In the genomic region with DNA sequence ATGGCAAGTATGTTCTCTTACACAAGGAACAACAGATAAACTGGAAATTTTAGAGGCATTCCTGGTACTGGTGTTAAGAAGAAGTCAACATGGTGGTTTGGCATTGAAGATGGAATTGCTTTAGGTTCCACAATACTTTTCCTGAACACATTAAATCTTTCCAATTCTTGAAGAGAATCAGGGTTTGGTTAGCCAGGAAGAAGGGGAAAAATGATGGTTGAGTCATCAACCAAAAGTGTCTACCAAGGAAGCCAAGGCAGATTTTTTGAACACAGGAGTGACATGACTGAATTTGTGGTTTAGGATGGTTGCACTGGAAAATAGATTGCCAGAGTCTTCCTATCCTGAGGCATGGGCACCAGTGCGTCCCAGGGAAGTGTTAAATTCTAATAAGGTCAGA, we compare ENCODE assay signal across 17 cellular contexts.
DNase-seq lines count a peak whose midpoint lies in the region; ATAC-seq and TF ChIP-seq lines count a peak whose summit lies in the region.
"Had no signal": no experiment of that assay in that cellular context is flagged by ENCODE, and none has a peak within 500 bp of the region (broad histone marks: within the 10 kb centered on the region; RNA-seq: fewer than 3 reads in every experiment).

No MANE protein-coding gene starts in this region.

- POLR2A ChIA-PET in PC-3 (lab: Charles Lee; ENCODE audit: unreplicated experiment), result no interaction called here
- POLR2A ChIA-PET in PC-9 (lab: Charles Lee; ENCODE audit: unreplicated experiment), result no interaction called here

- H3K27me3 ChIP-seq in PC-3 (ENCODE audit: low read length) (no peaks in the 10 kb centered on the region), PC-9 (ENCODE audit: insufficient read depth, low read depth) (no peaks in the 10 kb centered on the region)
- H3K27me3 ChIP-seq: BLaER1 treated with 17β-estradiol and CSF1 and Interleukin-3, amounts not matched to agents 10 nM and 100 nM had no signal

- H3K9me2 ChIP-seq in PC-3 (replicated peaks; ENCODE audit: low read length) (no peaks in the 10 kb centered on the region), PC-9 (ENCODE audit: insufficient read depth) (no peaks in the 10 kb centered on the region)

- no peaks in the 10 kb centered on the region for H3K9me3 ChIP-seq in PC-3 (ENCODE audit: low read length)
- no peaks in the 10 kb centered on the region for H3K9me3 ChIP-seq in PC-9 (ENCODE audit: insufficient read depth, low read depth)

- H4K20me1 ChIP-seq in PC-3 (ENCODE audit: low read length), result no peaks in the 10 kb centered on the region
- no peaks in the 10 kb centered on the region for H4K20me1 ChIP-seq in PC-9 (ENCODE audit: insufficient read depth)
- H4K20me1 ChIP-seq: BLaER1 treated with 17β-estradiol and CSF1 and Interleukin-3, amounts not matched to agents 10 nM and 100 nM had no signal

- no peak overlapping the region for H3K9ac ChIP-seq in PC-3 (ENCODE audit: low read length)
- H3K9ac ChIP-seq: BLaER1 treated with 17β-estradiol and CSF1 and Interleukin-3, amounts not matched to agents 10 nM and 100 nM had no signal

- H3F3A ChIP-seq in PC-3 (ENCODE audit: low read length, unreplicated experiment), result no peaks in the 10 kb centered on the region
- H3F3A ChIP-seq in PC-9 (ENCODE audit: insufficient read depth, low read depth), result no peaks in the 10 kb centered on the region

- no peaks in the 10 kb centered on the region for H3K36me3 ChIP-seq in PC-3 (ENCODE audit: low read depth, low read length)
- no peaks in the 10 kb centered on the region for H3K36me3 ChIP-seq in PC-9 (ENCODE audit: low read depth)
- H3K36me3 ChIP-seq: BLaER1 treated with 17β-estradiol and CSF1 and Interleukin-3, amounts not matched to agents 10 nM and 100 nM had no signal

- no peak overlapping the region for H3K27ac ChIP-seq in PC-3 (ENCODE audit: low read length)
- H3K27ac ChIP-seq in PC-9, result no peak overlapping the region
- H3K27ac ChIP-seq: BLaER1 treated with 17β-estradiol and CSF1 and Interleukin-3, amounts not matched to agents 10 nM and 100 nM; HL-60 had no signal

- intact Hi-C loops in PC-3 (cut with micrococcal nuclease), result no loop called here
- intact Hi-C loops in PC-9 (cut with micrococcal nuclease; ENCODE audit: unreplicated experiment), result no loop called here

- CTCF ChIA-PET in PC-3 (lab: Charles Lee) (no interaction called here), PC-9 (lab: Charles Lee) (no interaction called here)

- H3K4me2 ChIP-seq in PC-3 (ENCODE audit: low read length) (no peak overlapping the region), PC-9 (no peak overlapping the region)
- H3K4me2 ChIP-seq: BLaER1 treated with 17β-estradiol and CSF1 and Interleukin-3, amounts not matched to agents 10 nM and 100 nM had no signal

- H2AFZ ChIP-seq in PC-3 (ENCODE audit: low read length) (no peak overlapping the region), PC-9 (no peak overlapping the region)

- H3K4me1 ChIP-seq in PC-3 (ENCODE audit: insufficient read depth, low read length) (no peaks in the 10 kb centered on the region), PC-9 (replicated peaks; ENCODE audit: insufficient read depth) (no peaks in the 10 kb centered on the region)
- H3K4me1 ChIP-seq: BLaER1 treated with 17β-estradiol and CSF1 and Interleukin-3, amounts not matched to agents 10 nM and 100 nM had no signal

- BruUV-seq in PC-3 (replicated peaks; lab: Mats Ljungman, UMichigan) (no TSS peak), PC-9 (replicated peaks; lab: Mats Ljungman, UMichigan) (no TSS peak)

- TF ChIP-seq CTCF in AG10803 (conservative IDR thresholded peaks at IDR 0.05; ENCODE audit: low read length) (no peak), PC-3 (conservative IDR thresholded peaks at IDR 0.05; ENCODE audit: low read depth, low read length) (no peak), PC-9 (conservative IDR thresholded peaks at IDR 0.05) (no peak)

- ATAC-seq in PC-3, result no peak
- no peak for ATAC-seq in HG02973 (IDR thresholded peaks at IDR 0.05; ENCODE audit: unreplicated experiment)
- ATAC-seq: CD8-positive, alpha-beta T cell had no signal

- DNase-seq in AG10803 (ENCODE audit: low read depth), result peak; percentile 3
- peak; percentile 4 for DNase-seq in PC-3
- DNase-seq in astrocyte of the hippocampus (ENCODE audit: low read depth, low spot score), result peak; percentile 61
- peak; percentile 64 for DNase-seq in renal cortical epithelial cell (ENCODE audit: low read depth)
- DNase-seq in PC-9, result no peak
- DNase-seq in UCSD-AML1 (lab: John Stamatoyannopoulos, UW; ENCODE audit: unreplicated experiment), result no peak
- no peak for DNase-seq in islet precursor cell
- DNase-seq: 8988T; Calu3; CD8-positive, alpha-beta T cell; DMS79 treated with DMSO at 0.1 percent for 48 hours; GF-D8; H9; IMR-90 had no signal

- no peak overlapping the region for H3K4me3 ChIP-seq in AG10803 (ENCODE audit: low read length)
- H3K4me3 ChIP-seq in PC-3 (ENCODE audit: low read length), result no peak overlapping the region
- no peak overlapping the region for H3K4me3 ChIP-seq in PC-9
- H3K4me3 ChIP-seq: BLaER1 treated with 17β-estradiol and CSF1 and Interleukin-3, amounts not matched to agents 10 nM and 100 nM had no signal

- H3K79me2 ChIP-seq in PC-3 (ENCODE audit: low read length) (no peaks in the 10 kb centered on the region), PC-9 (ENCODE audit: low read depth) (no peaks in the 10 kb centered on the region)

Comparison
In these comparisons a context has a peak if more than half of its experiments do, and no peak if none do; other contexts are left out.
1. DNase-seq: peak in AG10803 (single experiment), PC-3 (single experiment), astrocyte of the hippocampus (single experiment) and renal cortical epithelial cell (single experiment); none in PC-9 (0 of 2), UCSD-AML1 (single experiment) and islet precursor cell (single experiment).